ENCODE assay signal across 30 cellular contexts in genomic region chr5:175394601-175395000, GRCh38. TPM values are rescaled to one million over a fixed set of nuclear protein-coding genes. Genes with fewer than 3 reads are reported as not detected.
"Had no signal": no experiment of that assay in that cellular context is flagged by ENCODE, and none has a peak within 500 bp of the region (broad histone marks: within the 10 kb centered on the region; RNA-seq: fewer than 3 reads in every experiment).

No MANE protein-coding gene starts in this region.

- ATAC-seq: activated T-helper 17 cell treated with anti-CD3 and anti-CD28 coated beads, Interleukin-2, amount 50 U/mL, for 72 hours; body of pancreas; foreskin keratinocyte; gastrocnemius medialis; heart left ventricle had no signal

- DNase-seq: activated CD4-positive, alpha-beta memory T cell treated with anti-CD3 and anti-CD28 coated beads, Interleukin-2, amount 10 ng/mL, durations not matched to agents 7 days and 5 days; activated CD4-positive, alpha-beta T cell treated with anti-CD3 and anti-CD28 coated beads for 1 hour; activated CD4-positive, alpha-beta T cell treated with anti-CD3 and anti-CD28 coated beads for 4 hours; activated CD4-positive, alpha-beta T cell treated with anti-CD3 and anti-CD28 coated beads, Interleukin-2, amount 10 ng/mL, durations not matched to agents 7 days and 5 days; activated CD4-positive, alpha-beta T cell treated with anti-CD3 and anti-CD28 coated beads, Interleukin-2, amount 50 U/mL, for 4 hours; activated CD8-positive, alpha-beta memory T cell treated with anti-CD3 and anti-CD28 coated beads, Interleukin-2, amount 50 U/mL, for 48 hours; activated effector memory CD4-positive, alpha-beta T cell treated with Interleukin-2 at 50 U/mL for 16 hours; activated gamma-delta T cell treated with Interleukin-2 at 50 U/mL for 16 hours; activated naive CD4-positive, alpha-beta T cell treated with anti-CD3 and anti-CD28 coated beads, Interleukin-2, amount 50 U/mL, for 16 hours; activated naive CD4-positive, alpha-beta T cell treated with Interleukin-2 at 50 U/mL for 16 hours; activated T-cell treated with anti-CD3 and anti-CD28 coated beads for 4 hours; activated T-cell treated with anti-CD3 and anti-CD28 coated beads, Interleukin-2, amount 50 U/mL, for 24 hours; amniotic stem cell; anterior cingulate cortex; body of pancreas; central memory CD4-positive, alpha-beta T cell; cerebellar nuclear complex; colonic mucosa; effector CD8-positive, alpha-beta T cell; esophagus squamous epithelium; foreskin keratinocyte; gastrocnemius medialis; glutamatergic neuron; heart left ventricle; T-helper 2 cell had no signal

- H3K27ac Mint-ChIP-seq: activated CD4-positive, alpha-beta memory T cell treated with anti-CD3 and anti-CD28 coated beads, Interleukin-2, amount 10 ng/mL, durations not matched to agents 7 days and 5 days; activated CD4-positive, alpha-beta T cell treated with anti-CD3 and anti-CD28 coated beads, Interleukin-2, amount 10 ng/mL, durations not matched to agents 7 days and 5 days; activated naive CD8-positive, alpha-beta T cell; activated T-cell treated with anti-CD3 and anti-CD28 coated beads, Interleukin-2, amount 50 U/mL, for 24 hours; activated T-helper 17 cell treated with anti-CD3 and anti-CD28 coated beads, Interleukin-2, amount 50 U/mL, for 72 hours had no signal

- H3K27me3 Mint-ChIP-seq: activated CD4-positive, alpha-beta memory T cell treated with anti-CD3 and anti-CD28 coated beads, Interleukin-2, amount 10 ng/mL, durations not matched to agents 7 days and 5 days; activated CD4-positive, alpha-beta T cell treated with anti-CD3 and anti-CD28 coated beads, Interleukin-2, amount 10 ng/mL, durations not matched to agents 7 days and 5 days had no signal

- H3K36me3 Mint-ChIP-seq: activated naive CD8-positive, alpha-beta T cell had no signal

- H3K4me3 Mint-ChIP-seq: activated CD4-positive, alpha-beta memory T cell treated with anti-CD3 and anti-CD28 coated beads, Interleukin-2, amount 10 ng/mL, durations not matched to agents 7 days and 5 days; activated CD4-positive, alpha-beta T cell treated with anti-CD3 and anti-CD28 coated beads, Interleukin-2, amount 10 ng/mL, durations not matched to agents 7 days and 5 days; activated naive CD8-positive, alpha-beta T cell; activated T-cell treated with anti-CD3 and anti-CD28 coated beads, Interleukin-2, amount 50 U/mL, for 24 hours; activated T-helper 17 cell treated with anti-CD3 and anti-CD28 coated beads, Interleukin-2, amount 50 U/mL, for 72 hours had no signal

- H3K9me3 Mint-ChIP-seq: activated CD4-positive, alpha-beta memory T cell treated with anti-CD3 and anti-CD28 coated beads, Interleukin-2, amount 10 ng/mL, durations not matched to agents 7 days and 5 days; activated CD4-positive, alpha-beta T cell treated with anti-CD3 and anti-CD28 coated beads, Interleukin-2, amount 10 ng/mL, durations not matched to agents 7 days and 5 days; activated T-cell treated with anti-CD3 and anti-CD28 coated beads, Interleukin-2, amount 50 U/mL, for 24 hours; activated T-helper 17 cell treated with anti-CD3 and anti-CD28 coated beads, Interleukin-2, amount 50 U/mL, for 72 hours had no signal

- H3K4me3 ChIP-seq: body of pancreas, colonic mucosa, esophagus squamous epithelium, gastrocnemius medialis, heart left ventricle had no signal

- H3K4me1 Mint-ChIP-seq: activated CD4-positive, alpha-beta memory T cell treated with anti-CD3 and anti-CD28 coated beads, Interleukin-2, amount 10 ng/mL, durations not matched to agents 7 days and 5 days; activated CD4-positive, alpha-beta T cell treated with anti-CD3 and anti-CD28 coated beads, Interleukin-2, amount 10 ng/mL, durations not matched to agents 7 days and 5 days; activated T-helper 17 cell treated with anti-CD3 and anti-CD28 coated beads, Interleukin-2, amount 50 U/mL, for 72 hours had no signal

RNA-seq across cellular contexts. Expression of gene DRD1, which starts 49.4 kb away (rescaled TPM):
- total RNA-seq: activated CD4-positive, alpha-beta memory T cell treated with anti-CD3 and anti-CD28 coated beads, Interleukin-2, amount 10 ng/mL, durations not matched to agents 7 days and 5 days; activated CD4-positive, alpha-beta T cell treated with anti-CD3 and anti-CD28 coated beads, Interleukin-2, amount 10 ng/mL, durations not matched to agents 7 days and 5 days; activated T-helper 17 cell treated with anti-CD3 and anti-CD28 coated beads, Interleukin-2, amount 50 U/mL, for 72 hours; body of pancreas; dermis microvascular lymphatic vessel endothelial cell; endothelial cell of umbilical vein; foreskin keratinocyte; gastrocnemius medialis; T-helper 1 cell treated with Interleukin-12 subunit alpha and Interleukin-12 subunit beta and Interleukin-4 antibody, amounts not matched to agents 30 ng/mL and 1 ng/mL, for 36 hours had no signal
